26 cellular contexts compared by ENCODE assay signal in the genomic region with DNA sequence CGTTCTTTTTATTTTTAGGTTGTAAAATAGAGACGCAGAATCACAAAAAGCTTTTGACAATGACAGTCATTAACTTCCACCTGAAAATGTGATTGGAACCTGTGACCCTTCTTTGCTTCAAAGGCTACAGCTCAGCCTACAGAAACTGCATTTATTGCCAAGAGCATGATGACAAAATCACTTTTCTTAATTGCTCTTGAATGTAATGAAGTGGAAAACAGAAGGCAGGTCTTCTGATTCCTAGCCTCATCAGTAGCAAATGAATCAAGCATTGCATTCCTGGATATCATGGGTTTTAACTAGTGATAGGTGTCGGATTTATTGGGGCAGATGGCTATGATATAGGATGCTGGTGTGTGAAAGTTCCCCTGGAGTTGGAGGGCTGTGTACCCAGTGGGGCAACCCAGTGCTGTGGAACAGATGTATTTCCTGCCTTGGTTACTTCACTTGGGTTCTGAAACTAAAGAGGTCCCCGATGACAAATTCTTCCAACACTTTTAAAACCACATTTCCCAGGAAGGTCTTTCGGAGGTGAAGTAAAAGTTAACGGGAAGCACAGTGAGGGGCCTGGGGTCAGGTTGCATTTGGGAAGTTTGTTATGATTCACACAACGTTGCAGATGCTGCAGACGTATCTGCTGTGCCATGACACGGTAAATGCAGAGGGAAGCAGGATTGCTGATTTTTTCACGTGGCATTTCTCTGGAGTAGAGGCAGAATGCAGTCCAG.
DNase-seq lines count a peak whose midpoint lies in the region; ATAC-seq and TF ChIP-seq lines count a peak whose summit lies in the region.
"Had no signal": no experiment of that assay in that cellular context is flagged by ENCODE, and none has a peak within 500 bp of the region (broad histone marks: within the 10 kb centered on the region; RNA-seq: fewer than 3 reads in every experiment).

No MANE protein-coding gene starts in this region.

- DNase-seq in RPMI7951 (ENCODE audit: low read depth) (peak; percentile 67), choroid plexus epithelial cell (ENCODE audit: low read depth) (peak; percentile 60), neuronal stem cell (ENCODE audit: low spot score) (no peak), NCI-H2227 (lab: John Stamatoyannopoulos, UW; ENCODE audit: unreplicated experiment) (no peak), OCI-M2 (lab: John Stamatoyannopoulos, UW; ENCODE audit: unreplicated experiment) (no peak), omental fat pad (ENCODE audit: low spot score) (no peak)
- DNase-seq in naive thymus-derived CD8-positive, alpha-beta T cell, result no peak
- DNase-seq: ACHN; AML-193; CD4-positive, CD25-positive, alpha-beta regulatory T cell; COR-L47; GDM1; GOT3; HFFc6; MG63; NCI-H1048; NCI-H1436; NCI-H2081; NCI-H2171 treated with DMSO at 0.1 percent for 48 hours; NCI-H82; OCI-M1; RPMI8226; SHP77 treated with DMSO at 0.1 percent for 48 hours; T-cell had no signal

- ATAC-seq in omental fat pad (ENCODE audit: low FRiP score), result no peak
- no peak for ATAC-seq in naive thymus-derived CD8-positive, alpha-beta T cell
- ATAC-seq: SK-N-SH treated with all-trans-retinoic acid at 6 μM for 48 hours, T-cell had no signal

- no peak overlapping the region for H2AFZ ChIP-seq in neuronal stem cell (ENCODE audit: low read length)

- no peak overlapping the region for H2AK5ac ChIP-seq in neuronal stem cell (ENCODE audit: low read depth, low read length)

- H3K36me3 ChIP-seq in HEK293 (ENCODE audit: control insufficient read depth in 2 of 2, insufficient read depth in 1 of 2, low read length in 2 of 2) (no peaks in the 10 kb centered on the region), neuronal stem cell (replicated peaks in 1 of 2; ENCODE audit: control insufficient read depth in 2 of 2, insufficient read depth in 2 of 2, low read length in 2 of 2) (no peaks in the 10 kb centered on the region)
- H3K36me3 ChIP-seq: MG63 had no signal

- H4K91ac ChIP-seq in neuronal stem cell (ENCODE audit: low read depth, low read length, poor library complexity), result no peak overlapping the region

- H3K9ac ChIP-seq in neuronal stem cell (ENCODE audit: low read depth, low read length, poor library complexity), result no peak overlapping the region

- H3K4me2 ChIP-seq in neuronal stem cell (ENCODE audit: insufficient read depth, low read length, poor library complexity, severe bottlenecking), result no peak overlapping the region

- no peak overlapping the region for H2BK12ac ChIP-seq in neuronal stem cell (ENCODE audit: low read length)

- H3K14ac ChIP-seq in neuronal stem cell (ENCODE audit: low read length), result no peak overlapping the region

- H3K4me1 Mint-ChIP-seq in naive thymus-derived CD8-positive, alpha-beta T cell, result no peaks in the 10 kb centered on the region
- H3K4me1 Mint-ChIP-seq: CD4-positive, CD25-positive, alpha-beta regulatory T cell; T-cell had no signal

- TF ChIP-seq CTCF in HEK293 (tag by site-specific recombination; IDR thresholded peaks at IDR 0.05) (no peak), choroid plexus epithelial cell (conservative IDR thresholded peaks at IDR 0.05; ENCODE audit: low read depth, low read length) (no peak), omental fat pad (IDR thresholded peaks at IDR 0.05) (no peak)

- no peak overlapping the region for H3K4me3 ChIP-seq in HEK293 (ENCODE audit: low read depth, low read length)
- no peak overlapping the region for H3K4me3 ChIP-seq in choroid plexus epithelial cell (ENCODE audit: low read depth, low read length)
- no peak overlapping the region for H3K4me3 ChIP-seq in neuronal stem cell (ENCODE audit: low read length in 2 of 2)
- H3K4me3 ChIP-seq: MG63 had no signal

- no peak overlapping the region for H4K8ac ChIP-seq in neuronal stem cell (ENCODE audit: low read depth, low read length)

- H3K4me1 ChIP-seq in HEK293 (ENCODE audit: control insufficient read depth, insufficient read depth, low read length) (peaks cover 19% of the 10 kb centered on the region), neuronal stem cell (ENCODE audit: control insufficient read depth in 2 of 2, insufficient read depth in 1 of 2, low read depth in 1 of 2, low read length in 2 of 2) (no peaks in the 10 kb centered on the region)

- H3K27ac Mint-ChIP-seq in naive thymus-derived CD8-positive, alpha-beta T cell, result no peak overlapping the region
- H3K27ac Mint-ChIP-seq: CD4-positive, CD25-positive, alpha-beta regulatory T cell; HFFc6; T-cell had no signal

- H2BK15ac ChIP-seq in neuronal stem cell (ENCODE audit: low read length), result no peak overlapping the region

- no peak overlapping the region for H3K4ac ChIP-seq in neuronal stem cell (ENCODE audit: low read length)

- no peaks in the 10 kb centered on the region for H3K36me3 Mint-ChIP-seq in naive thymus-derived CD8-positive, alpha-beta T cell
- H3K36me3 Mint-ChIP-seq: CD4-positive, CD25-positive, alpha-beta regulatory T cell; T-cell had no signal

- no peaks in the 10 kb centered on the region for H3K27me3 ChIP-seq in neuronal stem cell (ENCODE audit: control insufficient read depth in 3 of 3, insufficient read depth in 3 of 3, low read depth in 1 of 3, low read length in 3 of 3)
- H3K27me3 ChIP-seq: MG63 had no signal

- peaks cover 0 to 12% (median 0%) of the 10 kb centered on the region in 9 donors for H3K9me3 Mint-ChIP-seq in naive thymus-derived CD8-positive, alpha-beta T cell
- H3K9me3 Mint-ChIP-seq: HFFc6 had no signal

- peak overlapping the region; percentile 21 for H3K18ac ChIP-seq in neuronal stem cell (ENCODE audit: low read length)

- no peak overlapping the region for H2BK5ac ChIP-seq in neuronal stem cell (ENCODE audit: low read length)

- no CpG with 5 or more reads among the region's 10 CpGs for WGBS in neuronal stem cell (ENCODE audit: extremely low coverage in 2 of 2, insufficient read length in 2 of 2, insufficient replicate concordance in 1 of 2), 2 donors

- POLR2A ChIA-PET in HEK293 (lab: Yijun Ruan, JAX), result no interaction called here
- POLR2A ChIA-PET in naive thymus-derived CD8-positive, alpha-beta T cell (lab: Charles Lee), result no interaction called here

- H2BK120ac ChIP-seq in neuronal stem cell (ENCODE audit: low read depth, low read length), result no peak overlapping the region

- no peaks in the 10 kb centered on the region for H3K79me1 ChIP-seq in neuronal stem cell (ENCODE audit: low read depth, low read length)

- H3K27ac ChIP-seq in HEK293 (ENCODE audit: extremely low read depth, low read depth, low read length) (no peak overlapping the region), neuronal stem cell (replicated peaks; ENCODE audit: low read length) (no peak overlapping the region)

- H3K9me3 ChIP-seq in HEK293 (ENCODE audit: control insufficient read depth, insufficient read depth, low read depth, low read length) (no peaks in the 10 kb centered on the region), neuronal stem cell (replicated peaks in 1 of 2; ENCODE audit: control insufficient read depth in 2 of 2, insufficient read depth in 1 of 2, low read depth in 1 of 2, low read length in 2 of 2) (no peaks in the 10 kb centered on the region)
- H3K9me3 ChIP-seq: MG63 had no signal

- CTCF ChIA-PET in HEK293 (lab: Yijun Ruan, JAX), result no interaction called here

- H3K23ac ChIP-seq in neuronal stem cell (ENCODE audit: low read depth, low read length, poor library complexity), result no peak overlapping the region

- no peak overlapping the region for H3K4me3 Mint-ChIP-seq in naive thymus-derived CD8-positive, alpha-beta T cell
- H3K4me3 Mint-ChIP-seq: CD4-positive, CD25-positive, alpha-beta regulatory T cell; HFFc6; T-cell had no signal

- H3K27me3 Mint-ChIP-seq in naive thymus-derived CD8-positive, alpha-beta T cell, result peaks cover 5 to 28% (median 10%) of the 10 kb centered on the region in 5 donors

TF ChIP-seq in HEK293, 187 proteins besides CTCF, POLR2A, EP300 and RAD21 (continues in another document):
- TF ChIP-seq ZNF302 (tag by site-specific recombination; IDR thresholded peaks at IDR 0.05; ENCODE audit: low read depth) (no peak), MYNN (tag by site-specific recombination; IDR thresholded peaks at IDR 0.05; ENCODE audit: borderline replicate concordance) (no peak), ZNF548 (tag by site-specific recombination; IDR thresholded peaks at IDR 0.05) (no peak), ZNF112 (tag by site-specific recombination; IDR thresholded peaks at IDR 0.05) (no peak), ZNF211 (tag by site-specific recombination; IDR thresholded peaks at IDR 0.05; ENCODE audit: low read depth) (no peak), OSR2 (tag by site-specific recombination; IDR thresholded peaks at IDR 0.05) (peak; percentile 82)
- TF ChIP-seq, protein P1, sequence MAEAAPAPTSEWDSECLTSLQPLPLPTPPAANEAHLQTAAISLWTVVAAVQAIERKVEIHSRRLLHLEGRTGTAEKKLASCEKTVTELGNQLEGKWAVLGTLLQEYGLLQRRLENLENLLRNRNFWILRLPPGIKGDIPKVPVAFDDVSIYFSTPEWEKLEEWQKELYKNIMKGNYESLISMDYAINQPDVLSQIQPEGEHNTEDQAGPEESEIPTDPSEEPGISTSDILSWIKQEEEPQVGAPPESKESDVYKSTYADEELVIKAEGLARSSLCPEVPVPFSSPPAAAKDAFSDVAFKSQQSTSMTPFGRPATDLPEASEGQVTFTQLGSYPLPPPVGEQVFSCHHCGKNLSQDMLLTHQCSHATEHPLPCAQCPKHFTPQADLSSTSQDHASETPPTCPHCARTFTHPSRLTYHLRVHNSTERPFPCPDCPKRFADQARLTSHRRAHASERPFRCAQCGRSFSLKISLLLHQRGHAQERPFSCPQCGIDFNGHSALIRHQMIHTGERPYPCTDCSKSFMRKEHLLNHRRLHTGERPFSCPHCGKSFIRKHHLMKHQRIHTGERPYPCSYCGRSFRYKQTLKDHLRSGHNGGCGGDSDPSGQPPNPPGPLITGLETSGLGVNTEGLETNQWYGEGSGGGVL (tag by site-specific recombination; IDR thresholded peaks at IDR 0.05), result no peak
- TF ChIP-seq, protein P2, sequence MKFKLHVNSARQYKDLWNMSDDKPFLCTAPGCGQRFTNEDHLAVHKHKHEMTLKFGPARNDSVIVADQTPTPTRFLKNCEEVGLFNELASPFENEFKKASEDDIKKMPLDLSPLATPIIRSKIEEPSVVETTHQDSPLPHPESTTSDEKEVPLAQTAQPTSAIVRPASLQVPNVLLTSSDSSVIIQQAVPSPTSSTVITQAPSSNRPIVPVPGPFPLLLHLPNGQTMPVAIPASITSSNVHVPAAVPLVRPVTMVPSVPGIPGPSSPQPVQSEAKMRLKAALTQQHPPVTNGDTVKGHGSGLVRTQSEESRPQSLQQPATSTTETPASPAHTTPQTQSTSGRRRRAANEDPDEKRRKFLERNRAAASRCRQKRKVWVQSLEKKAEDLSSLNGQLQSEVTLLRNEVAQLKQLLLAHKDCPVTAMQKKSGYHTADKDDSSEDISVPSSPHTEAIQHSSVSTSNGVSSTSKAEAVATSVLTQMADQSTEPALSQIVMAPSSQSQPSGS (tag by site-specific recombination; IDR thresholded peaks at IDR 0.05; ENCODE audit: low read depth), result no peak

Comparison
In these comparisons a context has a peak if more than half of its experiments do, and no peak if none do; other contexts are left out.
1. DNase-seq: peak in RPMI7951 (single experiment) and choroid plexus epithelial cell (single experiment); none in neuronal stem cell (single experiment), NCI-H2227 (single experiment), OCI-M2 (single experiment), omental fat pad (single experiment) and naive thymus-derived CD8-positive, alpha-beta T cell (0 of 10).